In genomic region chr3:117160176-117160575, GRCh38 we compare ENCODE assay signal across 19 cellular contexts.
"Had no signal": no experiment of that assay in that cellular context is flagged by ENCODE, and none has a peak within 500 bp of the region (broad histone marks: within the 10 kb centered on the region; RNA-seq: fewer than 3 reads in every experiment).

No MANE protein-coding gene starts in this region.

- ATAC-seq: effector memory CD8-positive, alpha-beta T cell; foreskin keratinocyte; gastrocnemius medialis; heart right ventricle; left cardiac atrium; left lung; left ventricle myocardium superior; lower lobe of right lung; mucosa of descending colon had no signal

- H3K27ac Mint-ChIP-seq: dendritic cell treated with granulocyte-macrophage colony-stimulating factor and Interleukin-4, amounts not matched to agents 40 ng/mL and 50 ng/mL, for 4 days; effector memory CD8-positive, alpha-beta T cell; endodermal cell; mesothelial cell of epicardium had no signal

- H3K4me1 Mint-ChIP-seq: endodermal cell had no signal

- H3K27me3 Mint-ChIP-seq: dendritic cell treated with granulocyte-macrophage colony-stimulating factor and Interleukin-4, amounts not matched to agents 40 ng/mL and 50 ng/mL, for 4 days; effector memory CD8-positive, alpha-beta T cell had no signal

- H3K36me3 Mint-ChIP-seq: mesothelial cell of epicardium had no signal

- H3K9me3 Mint-ChIP-seq: dendritic cell treated with granulocyte-macrophage colony-stimulating factor and Interleukin-4, amounts not matched to agents 40 ng/mL and 50 ng/mL, for 4 days; endodermal cell; mesothelial cell of epicardium had no signal

- H3K4me3 Mint-ChIP-seq: dendritic cell treated with granulocyte-macrophage colony-stimulating factor and Interleukin-4, amounts not matched to agents 40 ng/mL and 50 ng/mL, for 4 days; effector memory CD8-positive, alpha-beta T cell; endodermal cell; mesothelial cell of epicardium had no signal

- DNase-seq: colonic mucosa; cortex of kidney; effector CD8-positive, alpha-beta T cell; effector memory CD8-positive, alpha-beta T cell; endodermal cell; foreskin keratinocyte; gastrocnemius medialis; glutamatergic neuron; head of caudate nucleus; heart right ventricle; hippocampal formation; left cardiac atrium; left lung; left ventricle myocardium superior; lower lobe of right lung; mesenchymal stem cell; mucosa of descending colon had no signal
